In genomic region chr12:121838096-121838495, GRCh38 we compare ENCODE assay signal across 23 cellular contexts. TPM values are rescaled to one million over a fixed set of nuclear protein-coding genes. Genes with fewer than 3 reads are reported as not detected.
"Had no signal": no experiment of that assay in that cellular context is flagged by ENCODE, and none has a peak within 500 bp of the region (broad histone marks: within the 10 kb centered on the region; RNA-seq: fewer than 3 reads in every experiment).

No MANE protein-coding gene starts in this region.

- H3K9me3 Mint-ChIP-seq: activated CD4-positive, alpha-beta memory T cell treated with anti-CD3 and anti-CD28 coated beads, Interleukin-2, amount 10 ng/mL, durations not matched to agents 7 days and 5 days; activated CD4-positive, alpha-beta T cell treated with anti-CD3 and anti-CD28 coated beads, Interleukin-2, amount 10 ng/mL, durations not matched to agents 24 days and 14 days; activated naive CD8-positive, alpha-beta T cell treated with anti-CD3 and anti-CD28 coated beads, Interleukin-2, amount 50 U/mL, for 24 hours; immature natural killer cell; natural killer cell had no signal

- FAIRE-seq: endometrium, pancreas had no signal

- H3K36me3 ChIP-seq: cardiac muscle cell, left lung, neutrophil, pancreas had no signal

- H2AFZ ChIP-seq: hepatocyte had no signal

- H3K79me2 ChIP-seq: hepatocyte had no signal

- H3K27me3 ChIP-seq: cardiac muscle cell, hepatocyte, left lung, neutrophil, pancreas had no signal

- H3K4me3 Mint-ChIP-seq: activated CD4-positive, alpha-beta memory T cell treated with anti-CD3 and anti-CD28 coated beads, Interleukin-2, amount 10 ng/mL, durations not matched to agents 7 days and 5 days; T-helper 17 cell had no signal

- ATAC-seq: activated naive CD8-positive, alpha-beta T cell treated with anti-CD3 and anti-CD28 coated beads, Interleukin-2, amount 50 U/mL, for 24 hours; left lung; natural killer cell; pancreas; psoas muscle; right cardiac atrium; stimulated activated naive CD8-positive, alpha-beta T cell treated with anti-CD3 and anti-CD28 coated beads, Interleukin-15, Interleukin-2, amounts not matched to agents 100 U/mL and 50 U/mL, for 24 hours; T-helper 17 cell had no signal

- H3K4me1 ChIP-seq: psoas muscle had no signal

- H3K9me3 ChIP-seq: left lung, neutrophil, pancreas, psoas muscle had no signal

- H3K27ac ChIP-seq: cardiac muscle cell, hepatocyte, left lung, pancreas, psoas muscle had no signal

- H3K27me3 Mint-ChIP-seq: activated CD4-positive, alpha-beta memory T cell treated with anti-CD3 and anti-CD28 coated beads, Interleukin-2, amount 10 ng/mL, durations not matched to agents 7 days and 5 days; activated CD4-positive, alpha-beta T cell treated with anti-CD3 and anti-CD28 coated beads, Interleukin-2, amount 10 ng/mL, durations not matched to agents 24 days and 14 days; activated naive CD8-positive, alpha-beta T cell treated with anti-CD3 and anti-CD28 coated beads, Interleukin-2, amount 50 U/mL, for 24 hours; T-helper 17 cell had no signal

- H3K27ac Mint-ChIP-seq: activated CD4-positive, alpha-beta memory T cell treated with anti-CD3 and anti-CD28 coated beads, Interleukin-2, amount 10 ng/mL, durations not matched to agents 7 days and 5 days; activated CD4-positive, alpha-beta T cell treated with anti-CD3 and anti-CD28 coated beads, Interleukin-2, amount 10 ng/mL, durations not matched to agents 24 days and 14 days; activated naive CD8-positive, alpha-beta T cell treated with anti-CD3 and anti-CD28 coated beads, Interleukin-2, amount 50 U/mL, for 24 hours; immature natural killer cell; natural killer cell had no signal

- H3K36me3 Mint-ChIP-seq: immature natural killer cell, natural killer cell had no signal

- H3K4me3 ChIP-seq: cardiac muscle cell, hepatocyte, lung, pancreas had no signal

- DNase-seq: activated CD4-positive, alpha-beta memory T cell treated with anti-CD3 and anti-CD28 coated beads, Interleukin-2, amount 10 ng/mL, durations not matched to agents 7 days and 5 days; activated CD4-positive, alpha-beta T cell treated with anti-CD3 and anti-CD28 coated beads, Interleukin-2, amount 10 ng/mL, durations not matched to agents 24 days and 14 days; activated gamma-delta T cell; activated naive CD4-positive, alpha-beta T cell treated with anti-CD3 and anti-CD28 coated beads, Interleukin-2, amount 50 U/mL, for 16 hours; activated naive CD8-positive, alpha-beta T cell treated with anti-CD3 and anti-CD28 coated beads, Interleukin-2, amount 50 U/mL, for 24 hours; cortex of kidney; erythroblast; immature natural killer cell; left lung; natural killer cell; pancreas; psoas muscle; stimulated activated CD4-positive, alpha-beta T cell treated with anti-CD3 and anti-CD28 coated beads, Interleukin-4, amount 100 ng/mL, for 24 hours; stimulated activated naive CD8-positive, alpha-beta T cell treated with anti-CD3 and anti-CD28 coated beads, Interleukin-15, Interleukin-2, amounts not matched to agents 100 U/mL and 50 U/mL, for 24 hours; T-helper 17 cell had no signal

RNA-seq across cellular contexts. Expression of gene HPD, which starts 20.6 kb away (rescaled TPM):
- total RNA-seq: activated CD4-positive, alpha-beta memory T cell treated with anti-CD3 and anti-CD28 coated beads, Interleukin-2, amount 10 ng/mL, durations not matched to agents 7 days and 5 days; activated CD4-positive, alpha-beta T cell treated with anti-CD3 and anti-CD28 coated beads, Interleukin-2, amount 10 ng/mL, durations not matched to agents 24 days and 14 days; cardiac muscle cell; cerebellum; glomerular endothelial cell; natural killer cell; T-helper 17 cell had no signal
- polyA plus RNA-seq: cardiac muscle cell, immature natural killer cell had no signal
